Comparison of ENCODE assay signal across 10 cellular contexts in genomic region chr1:160399544-160400283, GRCh38. TPM values are rescaled to one million over a fixed set of nuclear protein-coding genes. Genes with fewer than 3 reads are reported as not detected.
DNase-seq lines count a peak whose midpoint lies in the region; ATAC-seq, FAIRE-seq and TF ChIP-seq lines count a peak whose summit lies in the region.
"Had no signal": no experiment of that assay in that cellular context is flagged by ENCODE, and none has a peak within 500 bp of the region (broad histone marks: within the 10 kb centered on the region; RNA-seq: fewer than 3 reads in every experiment).

No MANE protein-coding gene starts in this region.

- CTCF ChIA-PET in H1 (lab: Charles Lee; ENCODE audit: partially characterized antibody): interaction anchor here (1.2 kb wide), 1 partner anchor 28 kb away, joined by 3 read pairs; no protein-coding TSS in a partner anchor

- H3K79me2 ChIP-seq in ACC112 (ENCODE audit: control insufficient read depth, insufficient read depth, low read length, unreplicated experiment): no peaks in the 10 kb centered on the region
- peaks cover 21 to 38% of the 10 kb centered on the region in 2 experiments for H3K79me2 ChIP-seq in H1 (ENCODE audit: control insufficient read depth in 1 of 2, insufficient read depth in 2 of 2, low read length in 2 of 2)

- peak overlapping the region; percentile 51 to 82 (median 65) for H3K27ac Mint-ChIP-seq in nephron

- H3K56ac ChIP-seq in H1 (replicated peaks; ENCODE audit: insufficient read length, low read depth, low read length): peak overlapping the region; percentile 85

- peak overlapping the region; percentile 25 for H3K4ac ChIP-seq in H1 (replicated peaks; ENCODE audit: insufficient read length, low read depth, low read length)

- 6% methylated on average over 19 of the region's 19 CpGs; no CpG with 5 or more reads in 1 of the 2 experiments for WGBS in H1 (ENCODE audit: extremely low coverage in 1 of 2, insufficient coverage in 1 of 2, insufficient read length in 1 of 2, insufficient replicate concordance in 2 of 2, low coverage in 1 of 2, low lambda C conversion rate in 2 of 2, missing lambda C conversion rate in 1 of 2), 2 experiments

- peaks cover 91% of the 10 kb centered on the region for H3K27me3 ChIP-seq in ACC112 (ENCODE audit: insufficient read depth, low read length)
- peaks cover 13% of the 10 kb centered on the region for H3K27me3 ChIP-seq in MG63
- no peaks in the 10 kb centered on the region; a peak in 1 of 7 replicates for H3K27me3 ChIP-seq in H1 (replicated peaks in 1 of 4; ENCODE audit: control insufficient read depth in 3 of 4, extremely low read depth in 1 of 4, insufficient read depth in 3 of 4, low read length in 3 of 4)

- intact Hi-C loops in left colon (cut with DNase I, micrococcal nuclease): no loop called here

- no peak overlapping the region for H3K27ac ChIP-seq in ACC112 (ENCODE audit: low read depth, low read length)
- H3K27ac ChIP-seq in H1 (ENCODE audit: low read depth, low read length): peak overlapping the region; percentile 81

- H3K36me3 ChIP-seq in ACC112 (ENCODE audit: insufficient read depth, low read length) (no peaks in the 10 kb centered on the region), MG63 (no peaks in the 10 kb centered on the region), H1 (ENCODE audit: control insufficient read depth in 2 of 4, insufficient read depth in 4 of 4, low read length in 3 of 4) (no peaks in the 10 kb centered on the region)

- peak overlapping the region; percentile 88 for H4K8ac ChIP-seq in H1 (ENCODE audit: extremely low read depth, insufficient read depth, low read length)

- TF ChIP-seq POLR2A in H1 (IDR thresholded peaks at IDR 0.05; ENCODE audit: control extremely low read depth in 1 of 2, low read depth in 2 of 2, low read length in 2 of 2): no peak; a peak in 1 of 3 replicates

- H3K4me3 Mint-ChIP-seq in nephron: peak overlapping the region; percentile 80 to 84 (median 80)

- peak overlapping the region; percentile 41 for H2BK120ac ChIP-seq in H1 (replicated peaks; ENCODE audit: low read depth, low read length)

- H3K27me3 Mint-ChIP-seq in nephron (ENCODE audit: low read depth): peaks cover 4% of the 10 kb centered on the region

- H2AFZ ChIP-seq in ACC112 (ENCODE audit: low read length, unreplicated experiment): no peak overlapping the region
- H2AFZ ChIP-seq in H1 (ENCODE audit: low read length): no peak overlapping the region; the same call in 1 of the 2 replicates

- TF ChIP-seq CTCF in H1 (IDR thresholded peaks at IDR 0.05; ENCODE audit: control extremely low read depth in 1 of 3, insufficient read depth in 1 of 3, low read depth in 1 of 3, low read length in 3 of 3): no peak
- peak in 1 of 3 experiments; percentile 26 for TF ChIP-seq CTCF in nephron (IDR thresholded peaks at IDR 0.05; ENCODE audit: unreplicated experiment in 3 of 3)
- no peak for TF ChIP-seq CTCF in GM10266 (IDR thresholded peaks at IDR 0.05; ENCODE audit: control insufficient read depth, insufficient read depth, low read depth, missing control alignments)

- no peak overlapping the region for H3K14ac ChIP-seq in H1 (ENCODE audit: insufficient read length)

- FAIRE-seq in H1 (lab: Jason Lieb, UNC): no peak

- H3K9ac ChIP-seq in H1 (replicated peaks in 1 of 4; ENCODE audit: extremely low read depth in 1 of 4, low read depth in 3 of 4, low read length in 3 of 4): peak overlapping the region; percentile 45 to 64 (median 56)

- H2BK12ac ChIP-seq in H1 (ENCODE audit: low read depth, low read length): no peak overlapping the region

- no peak overlapping the region for H2AK5ac ChIP-seq in H1 (ENCODE audit: low read depth, low read length)

- H3K23ac ChIP-seq in H1 (ENCODE audit: insufficient read length): no peak overlapping the region

- H3K9me3 ChIP-seq in MG63: no peaks in the 10 kb centered on the region
- H3K9me3 ChIP-seq in H1 (ENCODE audit: insufficient read depth in 2 of 2, low read depth in 1 of 2, low read length in 1 of 2): no peaks in the 10 kb centered on the region

- peak overlapping the region; percentile 96 for H3K18ac ChIP-seq in H1 (ENCODE audit: extremely low read depth, low read length)

- H3K4me3 ChIP-seq in ACC112 (ENCODE audit: low read depth, low read length) (peak overlapping the region; percentile 49), MG63 (peak overlapping the region; percentile 48), H1 (ENCODE audit: extremely low read depth in 1 of 4, insufficient read depth in 2 of 4, low read depth in 3 of 4, low read length in 4 of 4) (peak overlapping the region; percentile 51 to 74 (median 68))

- peak overlapping the region; percentile 49 for H4K91ac ChIP-seq in H1 (replicated peaks; ENCODE audit: insufficient read length, low read length)

- DNase-seq in MG63 (no peak), H1 (ENCODE audit: low read depth in 1 of 2, low spot score in 2 of 2) (no peak), NCI-H2227 (lab: John Stamatoyannopoulos, UW; ENCODE audit: unreplicated experiment) (no peak), GM10266 (ENCODE audit: extremely low spot score) (no peak), NCI-H146 treated with DMSO at 0.1 percent for 48 hours (lab: John Stamatoyannopoulos, UW; ENCODE audit: unreplicated experiment) (no peak), left colon (no peak)
- DNase-seq: SHP77 treated with DMSO at 0.1 percent for 48 hours had no signal

- H2BK15ac ChIP-seq in H1 (ENCODE audit: low read length): peak overlapping the region; percentile 22; the same call in 1 of the 2 replicates

- TF ChIP-seq EP300 in H1 (IDR thresholded peaks at IDR 0.05; ENCODE audit: borderline replicate concordance in 1 of 2, low read depth in 2 of 2, low read length in 2 of 2): no peak

- H3K4me2 ChIP-seq in H1 (ENCODE audit: insufficient read depth in 1 of 2, low read depth in 2 of 2, low read length in 2 of 2): peak overlapping the region; percentile 95 to 98

- ATAC-seq in left colon: no peak

- H2BK20ac ChIP-seq in H1 (ENCODE audit: low read length): 0 out of 2 replicates have a peak overlapping the region, but pooled peaks have one; percentile 28

- H3K23me2 ChIP-seq in H1 (ENCODE audit: low read depth, low read length): peaks cover 10% of the 10 kb centered on the region

- peaks cover 40% of the 10 kb centered on the region for H3K4me1 Mint-ChIP-seq in nephron

- no peaks in the 10 kb centered on the region for H3K36me3 Mint-ChIP-seq in nephron (ENCODE audit: low read depth)

- H3K4me1 ChIP-seq in ACC112 (ENCODE audit: control insufficient read depth, insufficient read depth, low read length, unreplicated experiment) (no peaks in the 10 kb centered on the region), H1 (replicated peaks in 1 of 4; ENCODE audit: control insufficient read depth in 3 of 4, insufficient read depth in 4 of 4, low read length in 3 of 4) (peaks cover 10 to 35% (median 21%) of the 10 kb centered on the region in 4 experiments)

- no peak for TF ChIP-seq RAD21 in H1 (IDR thresholded peaks at IDR 0.05 in 1 of 2, conservative IDR thresholded peaks at IDR 0.05 in 1 of 2; ENCODE audit: low read depth in 2 of 2, low read length in 2 of 2)

- peak overlapping the region; percentile 87 for H2BK5ac ChIP-seq in H1 (ENCODE audit: low read depth, low read length)

- H4K20me1 ChIP-seq in H1 (replicated peaks in 1 of 2; ENCODE audit: control insufficient read depth in 1 of 2, insufficient read depth in 2 of 2, low read length in 2 of 2): peaks cover 0 to 7% of the 10 kb centered on the region in 2 experiments

- peak overlapping the region; percentile 93 for H4K5ac ChIP-seq in H1 (ENCODE audit: insufficient read length, low read depth, low read length)

- H3K9me3 Mint-ChIP-seq in nephron: no peaks in the 10 kb centered on the region

- peaks cover 14% of the 10 kb centered on the region for H3K79me1 ChIP-seq in H1 (ENCODE audit: low read depth, low read length)

- POLR2A ChIA-PET in H1 (lab: Charles Lee; ENCODE audit: partially characterized antibody): interaction anchor here (0.8 to 2.0 kb wide), 5 partner anchors 9 to 231 kb away, joined by 4 to 9 read pairs (median 5); no protein-coding TSS in a partner anchor

RNA-seq across cellular contexts. Expression of gene VANGL2, which starts 0.7 kb away (rescaled TPM):
- total RNA-seq in MG63 (2014; rRNA removed; shearing (Covaris generic); ENCODE audit: low replicate concordance): not detected in 2 replicates
- 62.5 TPM in 2 replicates for total RNA-seq in H1 (2021; fragmentation: NEBNext Ultra II Directional; extraction: Animal tissue kit (Norgen Biotek cat#: 25700))
- 112 and 118 TPM in 2 replicates for polyA plus RNA-seq in H1 (2011; rRNA removed)
- polyA plus RNA-seq in H1 (2011; cell fraction: cytosol; rRNA removed): 75.0 TPM
- polyA plus RNA-seq in H1 (2011; cell fraction: nucleus; rRNA removed): 107 TPM
- 42.1 to 48.3 TPM (median 44.3 TPM) in 4 replicates for polyA plus RNA-seq in H1 (2012, experiment 1 of 2)
- 34.6 TPM for polyA plus RNA-seq in H1 (2012, experiment 2 of 2)
- polyA plus RNA-seq in H1 (2013, experiment 1 of 2): 52.7 TPM
- polyA plus RNA-seq in H1 (2013, experiment 2 of 2): 58.7 TPM
- polyA minus RNA-seq in H1 (2011; rRNA and poly(A)+ RNA removed): 62.0 and 65.0 TPM in 2 replicates
- 27.4 TPM for polyA minus RNA-seq in H1 (2011; cell fraction: cytosol; rRNA and poly(A)+ RNA removed)
- polyA minus RNA-seq in H1 (2011; cell fraction: nucleus; rRNA and poly(A)+ RNA removed): 26.2 TPM
- 1 to 10 TPM; 5.8 to 6.3 TPM for total RNA-seq in left colon
- total RNA-seq: dermis microvascular lymphatic vessel endothelial cell had no signal

RNA-seq across cellular contexts. Expression of gene NHLH1, which starts 32.8 kb away (rescaled TPM):
- total RNA-seq in MG63 (2014; rRNA removed; shearing (Covaris generic); ENCODE audit: low replicate concordance): not detected in 2 replicates
- 0.39 and 0.48 TPM in 2 replicates for total RNA-seq in H1 (2021; fragmentation: NEBNext Ultra II Directional; extraction: Animal tissue kit (Norgen Biotek cat#: 25700))
- polyA plus RNA-seq in H1 (2011; rRNA removed): 0.91 and 1.2 TPM in 2 replicates
- polyA plus RNA-seq in H1 (2011; cell fraction: cytosol; rRNA removed): 0.75 TPM
- polyA plus RNA-seq in H1 (2011; cell fraction: nucleus; rRNA removed): 2.0 TPM
- 0.61 to 0.89 TPM (median 0.72 TPM) in 4 replicates for polyA plus RNA-seq in H1 (2012, experiment 1 of 2)
- polyA plus RNA-seq in H1 (2012, experiment 2 of 2): 0.30 TPM
- 0.59 TPM for polyA plus RNA-seq in H1 (2013, experiment 1 of 2)
- polyA plus RNA-seq in H1 (2013, experiment 2 of 2): 0.46 TPM
- polyA minus RNA-seq in H1 (2011; rRNA and poly(A)+ RNA removed): 0.27 and 0.98 TPM in 2 replicates
- polyA minus RNA-seq in H1 (2011; cell fraction: cytosol; rRNA and poly(A)+ RNA removed): not detected
- polyA minus RNA-seq in H1 (2011; cell fraction: nucleus; rRNA and poly(A)+ RNA removed): 0.80 TPM
- total RNA-seq in left colon: under 1 TPM in 1 of 2 donors, not detected in 1; 0.20 TPM
- total RNA-seq: dermis microvascular lymphatic vessel endothelial cell had no signal

RNA-seq across cellular contexts. Expression of gene NCSTN, which starts 56.5 kb away (rescaled TPM):
- 31.5 and 50.6 TPM in 2 replicates for total RNA-seq in MG63 (2014; rRNA removed; shearing (Covaris generic); ENCODE audit: low replicate concordance)
- 64.7 and 70.1 TPM in 2 replicates for total RNA-seq in H1 (2021; fragmentation: NEBNext Ultra II Directional; extraction: Animal tissue kit (Norgen Biotek cat#: 25700))
- 115 and 125 TPM in 2 replicates for polyA plus RNA-seq in H1 (2011; rRNA removed)
- polyA plus RNA-seq in H1 (2011; cell fraction: cytosol; rRNA removed): 102 TPM
- 156 TPM for polyA plus RNA-seq in H1 (2011; cell fraction: nucleus; rRNA removed)
- polyA plus RNA-seq in H1 (2012, experiment 1 of 2): 65.3 to 79.1 TPM (median 68.2 TPM) in 4 replicates
- polyA plus RNA-seq in H1 (2012, experiment 2 of 2): 47.5 TPM
- 139 TPM for polyA plus RNA-seq in H1 (2013, experiment 1 of 2)
- 132 TPM for polyA plus RNA-seq in H1 (2013, experiment 2 of 2)
- 118 and 137 TPM in 2 replicates for polyA minus RNA-seq in H1 (2011; rRNA and poly(A)+ RNA removed)
- polyA minus RNA-seq in H1 (2011; cell fraction: cytosol; rRNA and poly(A)+ RNA removed): 34.7 TPM
- 66.9 TPM for polyA minus RNA-seq in H1 (2011; cell fraction: nucleus; rRNA and poly(A)+ RNA removed)
- 100 to 1,000 TPM in 1 of 2 donors, 10 to 100 TPM in 1; 89.5 to 109 TPM for total RNA-seq in left colon

RNA-seq across cellular contexts. Expression of gene COPA, which starts 56.7 kb away (rescaled TPM):
- 144 and 206 TPM in 2 replicates for total RNA-seq in MG63 (2014; rRNA removed; shearing (Covaris generic); ENCODE audit: low replicate concordance)
- 115 TPM in 2 replicates for total RNA-seq in H1 (2021; fragmentation: NEBNext Ultra II Directional; extraction: Animal tissue kit (Norgen Biotek cat#: 25700))
- 56.4 and 78.2 TPM in 2 replicates for polyA plus RNA-seq in H1 (2011; rRNA removed)
- polyA plus RNA-seq in H1 (2011; cell fraction: cytosol; rRNA removed): 88.6 TPM
- polyA plus RNA-seq in H1 (2011; cell fraction: nucleus; rRNA removed): 66.2 TPM
- polyA plus RNA-seq in H1 (2012, experiment 1 of 2): 69.4 to 92.6 TPM (median 83.5 TPM) in 4 replicates
- 17.5 TPM for polyA plus RNA-seq in H1 (2012, experiment 2 of 2)
- polyA plus RNA-seq in H1 (2013, experiment 1 of 2): 71.0 TPM
- 63.2 TPM for polyA plus RNA-seq in H1 (2013, experiment 2 of 2)
- polyA minus RNA-seq in H1 (2011; rRNA and poly(A)+ RNA removed): 207 and 312 TPM in 2 replicates
- 114 TPM for polyA minus RNA-seq in H1 (2011; cell fraction: cytosol; rRNA and poly(A)+ RNA removed)
- 92.1 TPM for polyA minus RNA-seq in H1 (2011; cell fraction: nucleus; rRNA and poly(A)+ RNA removed)
- total RNA-seq in left colon: 100 to 1,000 TPM; 153 to 165 TPM
